13 cellular contexts compared by ENCODE assay signal in the genomic region with DNA sequence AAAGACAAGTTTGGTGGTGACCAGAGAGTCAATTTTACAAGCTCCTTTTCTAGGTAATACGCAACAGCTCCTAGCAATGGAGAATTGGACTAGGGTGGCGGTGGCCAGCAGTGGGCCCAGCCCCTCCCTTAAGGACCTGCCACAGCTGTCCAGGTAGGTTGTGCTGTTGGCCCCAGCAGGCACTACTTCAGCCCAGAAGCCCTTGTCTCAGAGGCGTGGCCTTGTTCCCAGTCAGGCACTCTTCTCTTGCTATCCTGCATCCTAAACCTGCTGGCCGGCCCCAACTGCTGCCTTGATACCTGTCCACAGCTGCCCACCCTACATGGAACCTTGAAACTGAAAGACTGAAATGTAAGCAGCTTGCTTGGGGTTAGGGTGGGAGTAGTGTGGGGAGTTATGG. TPM values are rescaled to one million over a fixed set of nuclear protein-coding genes. Genes with fewer than 3 reads are reported as not detected.
DNase-seq lines count a peak whose midpoint lies in the region; ATAC-seq and TF ChIP-seq lines count a peak whose summit lies in the region.
"Had no signal": no experiment of that assay in that cellular context is flagged by ENCODE, and none has a peak within 500 bp of the region (broad histone marks: within the 10 kb centered on the region; RNA-seq: fewer than 3 reads in every experiment).

No MANE protein-coding gene starts in this region.

- H3K4me1 ChIP-seq in heart right ventricle (peaks cover 5 to 22% (median 18%) of the 10 kb centered on the region in 9 donors), upper lobe of right lung (peaks cover 16% of the 10 kb centered on the region)

- TF ChIP-seq CTCF in heart right ventricle (IDR thresholded peaks at IDR 0.05) (no peak), brain (conservative IDR thresholded peaks at IDR 0.05) (no peak), upper lobe of right lung (IDR thresholded peaks at IDR 0.05) (no peak)

- POLR2A ChIA-PET in naive thymus-derived CD8-positive, alpha-beta T cell (lab: Charles Lee) = interaction anchor here (0.7 to 28.6 kb wide), 10 partner anchors 12 to 244 kb away, joined by 3 to 596 read pairs (median 4); a partner anchor contains a TSS

- H3K4me3 ChIP-seq in heart right ventricle = no peak overlapping the region
- no peak overlapping the region for H3K4me3 ChIP-seq in upper lobe of right lung

- no peaks in the 10 kb centered on the region for H3K27me3 ChIP-seq in heart right ventricle
- H3K27me3 ChIP-seq in upper lobe of right lung = no peaks in the 10 kb centered on the region
- H3K27me3 ChIP-seq: BLaER1 treated with 17β-estradiol and CSF1 and Interleukin-3, amounts not matched to agents 10 nM and 100 nM; MG63 had no signal

- H3K4me1 Mint-ChIP-seq in brain = peaks cover 17% of the 10 kb centered on the region
- H3K4me1 Mint-ChIP-seq in naive thymus-derived CD8-positive, alpha-beta T cell = peaks cover 1 to 23% (median 16%) of the 10 kb centered on the region in 4 donors

- H3K27ac ChIP-seq in heart right ventricle = peak overlapping the region in 5 of 10 donors; percentile 83 to 92 (median 88)
- peak overlapping the region; percentile 92 for H3K27ac ChIP-seq in upper lobe of right lung

- H3K27ac Mint-ChIP-seq in brain = peak overlapping the region in 1 of 5 experiments; percentile 49
- peak overlapping the region in 7 of 10 donors; percentile 27 to 76 (median 60) for H3K27ac Mint-ChIP-seq in naive thymus-derived CD8-positive, alpha-beta T cell

- peaks cover 12% of the 10 kb centered on the region for H3K27me3 Mint-ChIP-seq in brain
- H3K27me3 Mint-ChIP-seq in naive thymus-derived CD8-positive, alpha-beta T cell = no peaks in the 10 kb centered on the region

- DNase-seq in Right ventricle myocardium inferior (ENCODE audit: missing footprints) (peak; percentile 45), heart right ventricle (no peak), upper lobe of right lung (no peak), NCI-H1417 treated with DMSO at 0.1 percent for 48 hours (lab: John Stamatoyannopoulos, UW) (no peak), hippocampal formation (lab: John Stamatoyannopoulos, UW) (no peak)
- no peak for DNase-seq in naive thymus-derived CD8-positive, alpha-beta T cell
- no peak for DNase-seq in effector CD8-positive, alpha-beta T cell (lab: John Stamatoyannopoulos, UW)
- DNase-seq: mesendoderm, MG63, WERI-Rb-1 had no signal

- no peaks in the 10 kb centered on the region for H3K36me3 Mint-ChIP-seq in brain
- H3K36me3 Mint-ChIP-seq in naive thymus-derived CD8-positive, alpha-beta T cell = no peaks in the 10 kb centered on the region

- intact Hi-C loops in Right ventricle myocardium inferior (cut with DNase I) (no loop called here), heart right ventricle (cut with DNase I) (loop anchor here in 3 of 10 donors (5.0 to 10.0 kb wide), 4 partner anchors 61 to 1256 kb away; a partner anchor contains a TSS), upper lobe of right lung (cut with DNase I) (no loop called here)

- 92 to 99% methylated on average over 4 of the region's 4 CpGs for WGBS in heart right ventricle, 2 donors

- peaks cover 0 to 13% (median 0%) of the 10 kb centered on the region in 9 donors for H3K36me3 ChIP-seq in heart right ventricle
- H3K36me3 ChIP-seq in upper lobe of right lung = peaks cover 8% of the 10 kb centered on the region
- H3K36me3 ChIP-seq: WERI-Rb-1 had no signal

- no peak for ATAC-seq in Right ventricle myocardium inferior
- no peak for ATAC-seq in heart right ventricle
- ATAC-seq in naive thymus-derived CD8-positive, alpha-beta T cell = no peak
- ATAC-seq in upper lobe of right lung = peak; percentile 49

- H3K4me3 Mint-ChIP-seq in brain = peak overlapping the region in 4 of 5 experiments; percentile 47 to 66 (median 63)
- peak overlapping the region; percentile 13 to 81 (median 56) for H3K4me3 Mint-ChIP-seq in naive thymus-derived CD8-positive, alpha-beta T cell

- no peaks in the 10 kb centered on the region for H3K9me3 ChIP-seq in heart right ventricle
- no peaks in the 10 kb centered on the region for H3K9me3 ChIP-seq in upper lobe of right lung
- H3K9me3 ChIP-seq: BLaER1 treated with 17β-estradiol and CSF1 and Interleukin-3, amounts not matched to agents 10 nM and 100 nM; MG63 had no signal

- H3K9me3 Mint-ChIP-seq in brain = peaks cover 0 to 3% (median 0%) of the 10 kb centered on the region in 5 experiments
- no peaks in the 10 kb centered on the region for H3K9me3 Mint-ChIP-seq in naive thymus-derived CD8-positive, alpha-beta T cell
- H3K9me3 Mint-ChIP-seq: dendritic cell treated with granulocyte-macrophage colony-stimulating factor and Interleukin-4, amounts not matched to agents 40 ng/mL and 50 ng/mL, for 4 days had no signal

RNA-seq across cellular contexts. Expression of a gene that starts 1.0 kb away (rescaled TPM):
- 23.8 TPM for total RNA-seq in Right ventricle myocardium inferior
- 10 to 100 TPM in 6 of 10 donors, 1 to 10 TPM in 4; 5.2 to 26.4 (median 11.3) TPM for total RNA-seq in heart right ventricle
- 10 to 100 TPM; 29.2 to 44.6 TPM for polyA plus RNA-seq in heart right ventricle
- polyA plus RNA-seq in brain (ENCODE audit: insufficient read depth, low read depth, low replicate concordance) = 26.8 TPM
- 10 to 100 TPM; 14.8 to 18.0 TPM for total RNA-seq in naive thymus-derived CD8-positive, alpha-beta T cell
- polyA plus RNA-seq in naive thymus-derived CD8-positive, alpha-beta T cell = 10 to 100 TPM in 2 of 3 donors, 1 to 10 TPM in 1; 9.5 to 14.4 (median 13.9) TPM
- 31.6 TPM for total RNA-seq in upper lobe of right lung

RNA-seq across cellular contexts. Expression of a gene that starts 18.6 kb away (rescaled TPM):
- total RNA-seq in Right ventricle myocardium inferior = 16.0 TPM
- total RNA-seq in heart right ventricle = 10 to 100 TPM; 11.6 to 19.1 (median 14.7) TPM
- polyA plus RNA-seq in heart right ventricle = 10 to 100 TPM; 12.9 to 21.3 TPM
- 34.9 TPM for polyA plus RNA-seq in brain (ENCODE audit: insufficient read depth, low read depth, low replicate concordance)
- total RNA-seq in naive thymus-derived CD8-positive, alpha-beta T cell = 10 to 100 TPM; 55.6 to 57.7 TPM
- polyA plus RNA-seq in naive thymus-derived CD8-positive, alpha-beta T cell = 10 to 100 TPM; 24.4 to 26.9 (median 26.2) TPM
- total RNA-seq in upper lobe of right lung = 27.1 TPM

RNA-seq across cellular contexts. Expression of a gene that starts 44.7 kb away (rescaled TPM):
- total RNA-seq in Right ventricle myocardium inferior (7.5 TPM), heart right ventricle (10 to 100 TPM in 2 of 10 donors, 1 to 10 TPM in 8; 4.7 to 11.3 (median 9.0) TPM), upper lobe of right lung (82.2 TPM)
- polyA plus RNA-seq in heart right ventricle (10 to 100 TPM in 1 of 2 donors, 1 to 10 TPM in 1; 4.6 to 17.0 TPM), brain (ENCODE audit: insufficient read depth, low read depth, low replicate concordance) (29.4 TPM)
- 1 to 10 TPM; 1.5 to 2.4 TPM for total RNA-seq in naive thymus-derived CD8-positive, alpha-beta T cell
- polyA plus RNA-seq in naive thymus-derived CD8-positive, alpha-beta T cell = 1 to 10 TPM in 2 of 3 donors, under 1 TPM in 1; 0.35 to 1.9 (median 1.4) TPM
